Comparison of ENCODE assay signal across 15 cellular contexts in genomic region chr4:74446896-74447295, GRCh38.
"Had no signal": no experiment of that assay in that cellular context is flagged by ENCODE, and none has a peak within 500 bp of the region (broad histone marks: within the 10 kb centered on the region; RNA-seq: fewer than 3 reads in every experiment).

No MANE protein-coding gene starts in this region.

- H3K4me3 Mint-ChIP-seq: activated naive CD8-positive, alpha-beta T cell treated with anti-CD3 and anti-CD28 coated beads, Interleukin-2, amount 10 ng/mL, durations not matched to agents 7 days and 5 days; T-helper 1 cell treated with Interleukin-12 subunit alpha and Interleukin-12 subunit beta and Interleukin-4 antibody, amounts not matched to agents 30 μg/mL and 1 μg/mL, for 36 hours; WTC11 had no signal

- H3K4me1 ChIP-seq: colonic mucosa, right atrium auricular region, vagina had no signal

- H3K36me3 Mint-ChIP-seq: activated naive CD8-positive, alpha-beta T cell treated with anti-CD3 and anti-CD28 coated beads, Interleukin-2, amount 10 ng/mL, durations not matched to agents 7 days and 5 days; WTC11 had no signal

- H3K4me3 ChIP-seq: colonic mucosa, mucosa of descending colon, vagina had no signal

- H3K27me3 Mint-ChIP-seq: activated naive CD8-positive, alpha-beta T cell treated with anti-CD3 and anti-CD28 coated beads, Interleukin-2, amount 10 ng/mL, durations not matched to agents 7 days and 5 days had no signal

- H3K27ac ChIP-seq: colonic mucosa, skin epidermis, vagina had no signal

- DNase-seq: activated CD4-positive, alpha-beta T cell treated with anti-CD3 and anti-CD28 coated beads for 48 hours; activated effector memory CD4-positive, alpha-beta T cell treated with anti-CD3 and anti-CD28 coated beads, Interleukin-2, amount 50 U/mL, for 16 hours; activated naive CD8-positive, alpha-beta T cell treated with anti-CD3 and anti-CD28 coated beads, Interleukin-2, amount 10 ng/mL, durations not matched to agents 7 days and 5 days; anterior cingulate cortex; colonic mucosa; glutamatergic neuron; immature natural killer cell; left cardiac atrium; mucosa of descending colon; naive thymus-derived CD8-positive, alpha-beta T cell had no signal

- H3K27ac Mint-ChIP-seq: activated naive CD8-positive, alpha-beta T cell treated with anti-CD3 and anti-CD28 coated beads, Interleukin-2, amount 10 ng/mL, durations not matched to agents 7 days and 5 days; T-helper 1 cell treated with Interleukin-12 subunit alpha and Interleukin-12 subunit beta and Interleukin-4 antibody, amounts not matched to agents 30 μg/mL and 1 μg/mL, for 36 hours; WTC11 had no signal

- H3K36me3 ChIP-seq: colonic mucosa, right atrium auricular region, vagina had no signal

- H3K9me3 Mint-ChIP-seq: activated naive CD8-positive, alpha-beta T cell treated with anti-CD3 and anti-CD28 coated beads, Interleukin-2, amount 10 ng/mL, durations not matched to agents 7 days and 5 days; immature natural killer cell; naive thymus-derived CD8-positive, alpha-beta T cell; T-helper 1 cell treated with Interleukin-12 subunit alpha and Interleukin-12 subunit beta and Interleukin-4 antibody, amounts not matched to agents 30 μg/mL and 1 μg/mL, for 36 hours; WTC11 had no signal

- H3K27me3 ChIP-seq: colonic mucosa, right atrium auricular region, vagina had no signal

- H3K9me3 ChIP-seq: colonic mucosa, mucosa of descending colon, right atrium auricular region, vagina had no signal
